ENCODE assay signal across 9 cellular contexts in genomic region chr1:8425150-8425780, GRCh38.
DNase-seq lines count a peak whose midpoint lies in the region; ATAC-seq and TF ChIP-seq lines count a peak whose summit lies in the region.
"Had no signal": no experiment of that assay in that cellular context is flagged by ENCODE, and none has a peak within 500 bp of the region (broad histone marks: within the 10 kb centered on the region; RNA-seq: fewer than 3 reads in every experiment).

No MANE protein-coding gene starts in this region.

- intact Hi-C loops in heart right ventricle (cut with DNase I) (loop anchor here in 2 of 10 donors (10.0 kb wide), 2 partner anchors 100 to 280 kb away; no protein-coding TSS in a partner anchor), Right ventricle myocardium superior (cut with DNase I) (no loop called here), breast epithelium (cut with DNase I; ENCODE audit: low total_unique reads) (no loop called here), vagina (cut with DNase I) (no loop called here)
- intact Hi-C loops in naive thymus-derived CD4-positive, alpha-beta T cell (cut with micrococcal nuclease) = loop anchor here (2.0 kb wide), 5 partner anchors 38 to 100 kb away; no protein-coding TSS in a partner anchor

- DNase-seq in heart right ventricle = no peak
- no peak for DNase-seq in Right ventricle myocardium superior
- no peak for DNase-seq in breast epithelium (ENCODE audit: low spot score in 2 of 2)
- no peak for DNase-seq in naive thymus-derived CD4-positive, alpha-beta T cell
- no peak for DNase-seq in vagina (ENCODE audit: extremely low spot score in 2 of 2)
- DNase-seq in NCI-H187 treated with DMSO at 0.1 percent for 48 hours (lab: John Stamatoyannopoulos, UW) = no peak
- no peak for DNase-seq in NCI-H2081 (lab: John Stamatoyannopoulos, UW)
- DNase-seq in NCI-H2227 treated with DMSO at 0.1 percent for 48 hours (lab: John Stamatoyannopoulos, UW) = no peak
- DNase-seq: NCI-H1417 treated with DMSO at 0.1 percent for 48 hours had no signal

- CTCF ChIA-PET in naive thymus-derived CD4-positive, alpha-beta T cell (lab: Charles Lee) = interaction anchor here (0.6 to 1.1 kb wide), 5 partner anchors 9 to 298 kb away, joined by 3 read pairs; no protein-coding TSS in a partner anchor

- H3K36me3 ChIP-seq in heart right ventricle (peaks cover 0 to 17% (median 0%) of the 10 kb centered on the region in 9 donors), breast epithelium (no peaks in the 10 kb centered on the region), vagina (no peaks in the 10 kb centered on the region)
- H3K36me3 ChIP-seq in naive thymus-derived CD4-positive, alpha-beta T cell (ENCODE audit: control insufficient read depth in 2 of 3, insufficient read depth in 3 of 3, low read length in 3 of 3) = peaks cover 0 to 7% (median 0%) of the 10 kb centered on the region in 3 experiments

- peak overlapping the region; percentile 95 to 99 (median 98) for H3K27ac ChIP-seq in heart right ventricle
- peak overlapping the region; percentile 98 to 99 for H3K27ac ChIP-seq in breast epithelium
- peak overlapping the region; percentile 75 for H3K27ac ChIP-seq in naive thymus-derived CD4-positive, alpha-beta T cell (ENCODE audit: low read depth, low read length)
- H3K27ac ChIP-seq in vagina = peak overlapping the region; percentile 99

- 64 to 74% methylated on average over 10 of the region's 10 CpGs for WGBS in heart right ventricle, 2 donors

- peaks cover 0 to 14% (median 0%) of the 10 kb centered on the region in 5 donors for H3K36me3 Mint-ChIP-seq in naive thymus-derived CD4-positive, alpha-beta T cell

- ATAC-seq in heart right ventricle = peak in 1 of 8 donors; percentile 22
- ATAC-seq in Right ventricle myocardium superior (ENCODE audit: poor library complexity) = no peak
- ATAC-seq in naive thymus-derived CD4-positive, alpha-beta T cell = no peak

- no peak for TF ChIP-seq CTCF in heart right ventricle (IDR thresholded peaks at IDR 0.05)
- no peak for TF ChIP-seq CTCF in breast epithelium (IDR thresholded peaks at IDR 0.05)
- no peak for TF ChIP-seq CTCF in vagina (IDR thresholded peaks at IDR 0.05)

- no peaks in the 10 kb centered on the region for H3K9me3 Mint-ChIP-seq in naive thymus-derived CD4-positive, alpha-beta T cell

- no peaks in the 10 kb centered on the region for H3K27me3 Mint-ChIP-seq in naive thymus-derived CD4-positive, alpha-beta T cell

- H3K4me1 ChIP-seq in heart right ventricle (peaks cover 7 to 85% (median 55%) of the 10 kb centered on the region in 9 donors), breast epithelium (peaks cover 0 to 8% of the 10 kb centered on the region in 2 donors), vagina (peaks cover 30% of the 10 kb centered on the region)
- peaks cover 52 to 61% of the 10 kb centered on the region in 2 donors for H3K4me1 ChIP-seq in naive thymus-derived CD4-positive, alpha-beta T cell (ENCODE audit: control insufficient read depth in 2 of 2, insufficient read depth in 2 of 2, low read length in 2 of 2)

- peak overlapping the region in 2 of 10 donors; percentile 84 to 87 for H3K4me3 ChIP-seq in heart right ventricle
- H3K4me3 ChIP-seq in breast epithelium = no peak overlapping the region
- peak overlapping the region; percentile 50 for H3K4me3 ChIP-seq in naive thymus-derived CD4-positive, alpha-beta T cell (ENCODE audit: low read length)
- H3K4me3 ChIP-seq in vagina = peak overlapping the region; percentile 71 to 83

- H3K4me3 Mint-ChIP-seq in naive thymus-derived CD4-positive, alpha-beta T cell = peak overlapping the region in 9 of 10 donors; percentile 12 to 97 (median 85)

- peaks cover 50 to 61% (median 58%) of the 10 kb centered on the region in 7 donors for H3K4me1 Mint-ChIP-seq in naive thymus-derived CD4-positive, alpha-beta T cell

- TF ChIP-seq POLR2A in breast epithelium (IDR thresholded peaks at IDR 0.05) = no peak
- TF ChIP-seq POLR2A in vagina (IDR thresholded peaks at IDR 0.05) = no peak

- POLR2A ChIA-PET in naive thymus-derived CD4-positive, alpha-beta T cell (lab: Charles Lee) = interaction anchor here (0.8 to 3.1 kb wide), 7 partner anchors 9 to 454 kb away, joined by 3 to 21 read pairs (median 5); partner anchors contain the start of gene ENO1

- peak overlapping the region; percentile 53 to 99 (median 94) for H3K27ac Mint-ChIP-seq in naive thymus-derived CD4-positive, alpha-beta T cell

- no peaks in the 10 kb centered on the region for H3K27me3 ChIP-seq in heart right ventricle
- H3K27me3 ChIP-seq in breast epithelium = no peaks in the 10 kb centered on the region
- no peaks in the 10 kb centered on the region for H3K27me3 ChIP-seq in naive thymus-derived CD4-positive, alpha-beta T cell (ENCODE audit: control insufficient read depth in 2 of 2, insufficient read depth in 2 of 2, low read length in 2 of 2)
- no peaks in the 10 kb centered on the region for H3K27me3 ChIP-seq in vagina

- H3K9me3 ChIP-seq in heart right ventricle = no peaks in the 10 kb centered on the region
- H3K9me3 ChIP-seq in breast epithelium = no peaks in the 10 kb centered on the region
- H3K9me3 ChIP-seq in naive thymus-derived CD4-positive, alpha-beta T cell (ENCODE audit: control insufficient read depth in 2 of 3, low read length in 3 of 3) = no peaks in the 10 kb centered on the region
- H3K9me3 ChIP-seq in vagina = no peaks in the 10 kb centered on the region

Comparison
In these comparisons a context has a peak if more than half of its experiments do, and no peak if none do; other contexts are left out.
1. H3K4me3 ChIP-seq: peak in naive thymus-derived CD4-positive, alpha-beta T cell (single experiment) and vagina (2 of 2); none in breast epithelium (0 of 3).
2. intact Hi-C loops: an anchor here in naive thymus-derived CD4-positive, alpha-beta T cell (2.0 kb wide); none called in Right ventricle myocardium superior, breast epithelium and vagina.
3. Peak in every context shown above with its lines, with median percentiles within 50 percentile points of each other: H3K27ac ChIP-seq.